Comparison of ENCODE assay signal across 8 cellular contexts in genomic region chr2:169732583-169733358, GRCh38. TPM values are rescaled to one million over a fixed set of nuclear protein-coding genes. Genes with fewer than 3 reads are reported as not detected.
DNase-seq lines count a peak whose midpoint lies in the region; TF ChIP-seq lines count a peak whose summit lies in the region.

No MANE protein-coding gene starts in this region.

- H3K4me1 ChIP-seq in adipocyte (ENCODE audit: control insufficient read depth, insufficient read depth, low read length) (no peaks in the 10 kb centered on the region), thyroid gland (peaks cover 0 to 6% of the 10 kb centered on the region in 2 donors)

- peaks cover 9% of the 10 kb centered on the region for H3K27me3 ChIP-seq in adipocyte (replicated peaks; ENCODE audit: control insufficient read depth, insufficient read depth, low read length)
- no peaks in the 10 kb centered on the region for H3K27me3 ChIP-seq in thyroid gland

- no peak for TF ChIP-seq POLR2A in thyroid gland (IDR thresholded peaks at IDR 0.05)

- H3K27ac ChIP-seq in thyroid gland, result peak overlapping the region in 2 of 3 donors; percentile 26 to 46

- H3K36me3 Mint-ChIP-seq in activated naive CD4-positive, alpha-beta T cell treated with anti-CD3 and anti-CD28 coated beads, Interleukin-2, amount 50 U/mL, for 24 hours, result no peaks in the 10 kb centered on the region

- H3K4me3 ChIP-seq in adipocyte (ENCODE audit: low read length) (peak overlapping the region; percentile 82), thyroid gland (replicated peaks in 1 of 3) (peak overlapping the region in 2 of 3 donors; percentile 58 to 82)

- TF ChIP-seq CTCF in thyroid gland (IDR thresholded peaks at IDR 0.05), result no peak

- no peak overlapping the region for H3K27ac Mint-ChIP-seq in activated naive CD4-positive, alpha-beta T cell treated with anti-CD3 and anti-CD28 coated beads, Interleukin-2, amount 50 U/mL, for 24 hours

- H3K9ac ChIP-seq in adipocyte (ENCODE audit: low read length), result no peak overlapping the region

- DNase-seq in activated naive CD4-positive, alpha-beta T cell (lab: John Stamatoyannopoulos, UW), result no peak
- DNase-seq in adipocyte (ENCODE audit: low read depth) (no peak), kidney tubule cell (ENCODE audit: low spot score) (peak; percentile 35), thyroid gland (peak in 1 of 2 donors; percentile 23), HCEC 1CT (no peak), ecto neural progenitor cell (ENCODE audit: low spot score) (no peak)
- no peak for DNase-seq in activated CD8-positive, alpha-beta memory T cell treated with anti-CD3 and anti-CD28 coated beads for 24 hours

- peak overlapping the region; percentile 93 for H3K4me3 Mint-ChIP-seq in activated naive CD4-positive, alpha-beta T cell treated with anti-CD3 and anti-CD28 coated beads, Interleukin-2, amount 50 U/mL, for 24 hours

- 54 to 55% methylated on average over 13 of the region's 13 CpGs for WGBS in thyroid gland, 2 donors

- H3K36me3 ChIP-seq in adipocyte (ENCODE audit: control insufficient read depth, insufficient read depth, low read length, severe bottlenecking), result no peaks in the 10 kb centered on the region
- H3K36me3 ChIP-seq in thyroid gland, result no peaks in the 10 kb centered on the region

- H3K9me3 ChIP-seq in adipocyte (ENCODE audit: control insufficient read depth, low read length), result no peaks in the 10 kb centered on the region
- H3K9me3 ChIP-seq in thyroid gland, result no peaks in the 10 kb centered on the region

- H3K27me3 Mint-ChIP-seq in activated naive CD4-positive, alpha-beta T cell treated with anti-CD3 and anti-CD28 coated beads, Interleukin-2, amount 50 U/mL, for 24 hours, result peaks cover 32% of the 10 kb centered on the region

- no peaks in the 10 kb centered on the region for H3K9me3 Mint-ChIP-seq in activated naive CD4-positive, alpha-beta T cell treated with anti-CD3 and anti-CD28 coated beads, Interleukin-2, amount 50 U/mL, for 24 hours

- intact Hi-C loops in thyroid gland (cut with DNase I), result no loop called here

- H3K4me1 Mint-ChIP-seq in activated naive CD4-positive, alpha-beta T cell treated with anti-CD3 and anti-CD28 coated beads, Interleukin-2, amount 50 U/mL, for 24 hours, result peaks cover 8% of the 10 kb centered on the region

RNA-seq across cellular contexts. Expression of gene KLHL23, which starts 0.9 kb away (rescaled TPM):
- 10 to 100 TPM in 2 of 4 donors, 1 to 10 TPM in 2; 7.2 to 14.0 (median 10.3) TPM for total RNA-seq in thyroid gland

RNA-seq across cellular contexts. Expression of gene PHOSPHO2, which starts 38.5 kb away (rescaled TPM):
- total RNA-seq in thyroid gland, result 10 to 100 TPM; 12.1 to 20.0 (median 13.2) TPM

RNA-seq across cellular contexts. Expression of gene CFAP210, which starts 38.6 kb away (rescaled TPM):
- total RNA-seq in thyroid gland, result 1 to 10 TPM in 2 of 4 donors, not detected in 2; 1.6 TPM
